Comparison of ENCODE assay signal across 1 cellular context in the genomic region with DNA sequence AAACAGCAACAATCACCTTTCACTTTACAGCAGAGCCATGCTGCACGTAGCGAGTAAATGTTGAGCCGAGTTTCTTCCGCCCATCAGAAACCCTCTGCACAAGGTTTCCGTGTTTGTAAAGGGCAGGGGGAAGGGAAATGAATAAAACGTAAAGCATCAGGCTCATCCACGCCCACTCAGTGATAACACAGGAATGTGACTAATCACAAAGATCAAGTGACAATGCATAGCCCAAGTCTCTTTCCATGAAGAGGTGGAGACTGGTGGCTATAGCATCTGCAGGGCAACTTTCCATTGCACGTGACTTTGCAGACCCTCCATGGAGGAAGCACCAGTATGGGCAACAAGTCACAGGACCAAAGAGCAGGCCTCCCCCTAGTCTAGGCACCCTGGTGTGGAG.
TF ChIP-seq lines count a peak whose summit lies in the region.

No MANE protein-coding gene starts in this region.

TF ChIP-seq in IMR-90, 13 proteins besides CTCF, POLR2A, EP300 and RAD21 (continued from another document):
- TF ChIP-seq USF2 (IDR thresholded peaks at IDR 0.05; ENCODE audit: low read depth, low read length) (no peak), FOS (IDR thresholded peaks at IDR 0.05; ENCODE audit: low read depth, low read length) (no peak), CEBPB (IDR thresholded peaks at IDR 0.05; ENCODE audit: low read depth, low read length) (no peak), NFE2L2 (IDR thresholded peaks at IDR 0.05; ENCODE audit: low read depth, low read length) (0 out of 2 replicates have a peak, but pooled peaks have one; percentile 6), MAFK (IDR thresholded peaks at IDR 0.05; ENCODE audit: low read depth, low read length) (no peak), MAZ (IDR thresholded peaks at IDR 0.05; ENCODE audit: borderline replicate concordance, low read depth, low read length) (no peak), RFX5 (IDR thresholded peaks at IDR 0.05; ENCODE audit: low read depth, low read length) (no peak), SMC3 (IDR thresholded peaks at IDR 0.05; ENCODE audit: low read depth, low read length) (no peak)
TF ChIP-seq in IMR-90: peak in this region for 2.
